Comparison of ENCODE assay signal across 28 cellular contexts in genomic region chr1:229234870-229235472, GRCh38. TPM values are rescaled to one million over a fixed set of nuclear protein-coding genes. Genes with fewer than 3 reads are reported as not detected.
DNase-seq lines count a peak whose midpoint lies in the region; ATAC-seq, FAIRE-seq and TF ChIP-seq lines count a peak whose summit lies in the region.
"Had no signal": no experiment of that assay in that cellular context is flagged by ENCODE, and none has a peak within 500 bp of the region (broad histone marks: within the 10 kb centered on the region; RNA-seq: fewer than 3 reads in every experiment).

No MANE protein-coding gene starts in this region.

- H3K79me1 ChIP-seq in trophoblast cell (ENCODE audit: low read length): peaks cover 34% of the 10 kb centered on the region

- TF ChIP-seq EP300 in K562 (IDR thresholded peaks at IDR 0.05; ENCODE audit: low read length) (no peak), transverse colon (IDR thresholded peaks at IDR 0.05; ENCODE audit: low read depth) (no peak)

- peaks cover 0 to 6% of the 10 kb centered on the region in 2 experiments; a peak in 2 of 5 replicates for H3K4me1 ChIP-seq in K562 (replicated peaks in 1 of 2; ENCODE audit: control insufficient read depth in 2 of 2, insufficient read depth in 2 of 2, low read length in 2 of 2)
- H3K4me1 ChIP-seq in trophoblast cell (ENCODE audit: control insufficient read depth in 1 of 2, insufficient read depth in 2 of 2, low read length in 2 of 2): peaks cover 18 to 44% of the 10 kb centered on the region in 2 experiments
- peaks cover 0 to 11% (median 5%) of the 10 kb centered on the region in 4 donors for H3K4me1 ChIP-seq in transverse colon

- intact Hi-C loops in K562 (cut with micrococcal nuclease) (no loop called here), transverse colon (cut with DNase I; ENCODE audit: low total_unique reads) (no loop called here)

- no peaks in the 10 kb centered on the region for H3K9me1 ChIP-seq in K562 (ENCODE audit: control insufficient read depth, insufficient read depth, low read length)

- H3K9ac ChIP-seq in K562 (ENCODE audit: insufficient read depth in 1 of 2, low read depth in 2 of 2, low read length in 2 of 2) (no peak overlapping the region), trophoblast cell (ENCODE audit: low read length) (no peak overlapping the region)

- in situ Hi-C loops in K562 (cut with MboI): loop anchor here (10.0 kb wide), 1 partner anchor 550 kb away; no protein-coding TSS in a partner anchor
- in situ Hi-C loops in transverse colon (cut with MboI; ENCODE audit: low pct_ligation_motif_present in 1 of 4, low pct_unique_long_range_greater_than_20kb in 1 of 4, low sequenced_read_pairs in 3 of 4): loop anchor here in 1 of 4 donors (5.0 to 10.0 kb wide), 2 partner anchors 503 to 560 kb away; no protein-coding TSS in a partner anchor

- WGBS in K562 (ENCODE audit: insufficient coverage, low coverage, missing lambda C conversion rate): 1% methylated on average over 13 of the region's 13 CpGs
- WGBS in trophoblast cell (ENCODE audit: extremely low coverage, insufficient coverage, insufficient read length): no CpG with 5 or more reads among the region's 13 CpGs
- 77 to 88% methylated on average over 12 to 13 of the region's 13 CpGs for WGBS in transverse colon (ENCODE audit: low coverage in 1 of 2), 2 donors

- H3K9me3 ChIP-seq in K562 (replicated peaks; ENCODE audit: control insufficient read depth, insufficient read depth, low read depth, low read length) (peaks cover 2% of the 10 kb centered on the region; the same call in 1 of the 2 replicates), trophoblast cell (ENCODE audit: insufficient read depth, low read depth, low read length) (peaks cover 2% of the 10 kb centered on the region), transverse colon (no peaks in the 10 kb centered on the region)
- H3K9me3 ChIP-seq: SJCRH30 had no signal

- peak overlapping the region; percentile 86 for H2BK12ac ChIP-seq in trophoblast cell (ENCODE audit: low read length)

- H3K36me3 ChIP-seq in K562 (ENCODE audit: control insufficient read depth, insufficient read depth, low read length) (no peaks in the 10 kb centered on the region), trophoblast cell (ENCODE audit: control insufficient read depth in 1 of 2, insufficient read depth in 2 of 2, low read length in 2 of 2) (no peaks in the 10 kb centered on the region), transverse colon (no peaks in the 10 kb centered on the region)
- H3K36me3 ChIP-seq: SJCRH30 had no signal

- POLR2A ChIA-PET in K562 (lab: Yijun Ruan, JAX): interaction anchor here (0.6 kb wide), 1 partner anchor 83 kb away, joined by 3 read pairs; no protein-coding TSS in a partner anchor

- no peak for DNase-seq in K562 (ENCODE audit: extremely low read depth in 1 of 4, low spot score in 3 of 4)
- peak; percentile 71 for DNase-seq in islet precursor cell
- DNase-seq in trophoblast cell: no peak
- no peak for DNase-seq in DMS53 treated with DMSO at 0.1 percent for 48 hours (lab: John Stamatoyannopoulos, UW; ENCODE audit: unreplicated experiment)
- DNase-seq in transverse colon: no peak
- DNase-seq: C1 segment of cervical spinal cord; CD4-positive, alpha-beta memory T cell; COR-L47; DMS53; GDM1; Kasumi-1; MV-4-11; NCI-H1105; NCI-H1436 treated with DMSO at 0.1 percent for 48 hours; NCI-H1930; NCI-H446; NCI-H524 treated with DMSO at 0.1 percent for 48 hours; NCI-H774; NK-92 treated with Interleukin-12 subunit alpha and Interleukin-12 subunit beta, amount 100 ng/mL, for 24 hours; PC-3; SJCRH30 had no signal

- H3K27me3 ChIP-seq in K562 (ENCODE audit: control insufficient read depth in 2 of 2, insufficient read depth in 2 of 2, low read length in 2 of 2) (peaks cover 47 to 51% of the 10 kb centered on the region in 2 experiments), trophoblast cell (ENCODE audit: insufficient read depth, low read length) (no peaks in the 10 kb centered on the region), transverse colon (no peaks in the 10 kb centered on the region)

- ATAC-seq in K562 (no peak), GM21423 (IDR thresholded peaks at IDR 0.05; ENCODE audit: unreplicated experiment) (no peak), HG03521 (IDR thresholded peaks at IDR 0.05; ENCODE audit: unreplicated experiment) (no peak)
- ATAC-seq: GM12878, HepG2, PC-3, Right ventricle myocardium inferior, SK-N-SH treated with all-trans-retinoic acid at 6 μM for 48 hours had no signal

- no peak overlapping the region for H2AK5ac ChIP-seq in trophoblast cell (ENCODE audit: low read length)

- H4K91ac ChIP-seq in trophoblast cell (ENCODE audit: low read depth, low read length): peak overlapping the region; percentile 11

- peak overlapping the region; percentile 40 for H3K14ac ChIP-seq in trophoblast cell (ENCODE audit: low read length)

- peak overlapping the region; percentile 26 for H3K18ac ChIP-seq in trophoblast cell (ENCODE audit: low read length)

- CTCF ChIA-PET in K562 (lab: Yijun Ruan, JAX; ENCODE audit: low intra/inter-chr PET ratio): no interaction called here

- H3K79me2 ChIP-seq in K562 (ENCODE audit: control insufficient read depth, insufficient read depth, low read length) (no peaks in the 10 kb centered on the region), trophoblast cell (ENCODE audit: control insufficient read depth, insufficient read depth, low read length, poor library complexity) (peaks cover 4% of the 10 kb centered on the region)

- H3K4ac ChIP-seq in trophoblast cell (ENCODE audit: low read depth, low read length): peak overlapping the region; percentile 25

- H3K4me3 ChIP-seq in K562: no peak overlapping the region
- no peak overlapping the region for H3K4me3 ChIP-seq in trophoblast cell (ENCODE audit: low read depth, low read length)
- no peak overlapping the region for H3K4me3 ChIP-seq in transverse colon
- H3K4me3 ChIP-seq: GM12878, SJCRH30 had no signal

- peaks cover 10% of the 10 kb centered on the region for H4K20me1 ChIP-seq in K562 (replicated peaks; ENCODE audit: control insufficient read depth, insufficient read depth, low read length)

- peak overlapping the region; percentile 45 for H4K8ac ChIP-seq in trophoblast cell (ENCODE audit: low read depth, low read length)

- no peak overlapping the region for H2AFZ ChIP-seq in K562 (ENCODE audit: low read depth, low read length)
- no peak overlapping the region for H2AFZ ChIP-seq in trophoblast cell (ENCODE audit: insufficient read depth, low read length, poor library complexity)

- H2BK5ac ChIP-seq in trophoblast cell (ENCODE audit: low read depth, low read length, poor library complexity): peak overlapping the region; percentile 55

- H4K12ac ChIP-seq in trophoblast cell (ENCODE audit: low read depth, low read length): no peak overlapping the region

- TF ChIP-seq POLR2A in K562 (conservative IDR thresholded peaks at IDR 0.05) (no peak), transverse colon (IDR thresholded peaks at IDR 0.05) (no peak)

- H3K27ac ChIP-seq in K562 (ENCODE audit: extremely low read depth, low read depth, low read length) (no peak overlapping the region), trophoblast cell (ENCODE audit: low read depth, low read length) (peak overlapping the region; percentile 11), transverse colon (no peak overlapping the region)
- H3K27ac ChIP-seq: SJCRH30 had no signal

- H2BK120ac ChIP-seq in trophoblast cell (ENCODE audit: insufficient read depth, low read length, poor library complexity): peak overlapping the region; percentile 74

- no peak for FAIRE-seq in K562 (lab: Jason Lieb, UNC)
- FAIRE-seq: GM12878, H54, HepG2 had no signal

- H3K23ac ChIP-seq in trophoblast cell (ENCODE audit: low read length): no peak overlapping the region

- no peak for TF ChIP-seq RAD21 in K562 (CRISPR knock-in tag; conservative IDR thresholded peaks at IDR 0.05 in 1 of 2, IDR thresholded peaks at IDR 0.05 in 1 of 2)

- TF ChIP-seq CTCF in K562 (IDR thresholded peaks at IDR 0.05 in 2 of 3, conservative IDR thresholded peaks at IDR 0.05 in 1 of 3; ENCODE audit: insufficient read depth in 2 of 3, low read depth in 1 of 3, low read length in 3 of 3) (no peak), transverse colon (IDR thresholded peaks at IDR 0.05) (no peak)

- BruUV-seq in K562 (replicated peaks; lab: Mats Ljungman, UMichigan): no TSS peak

- H3K4me2 ChIP-seq in K562 (ENCODE audit: insufficient read depth, low read length) (no peak overlapping the region), trophoblast cell (ENCODE audit: low read length) (no peak overlapping the region)

TF ChIP-seq in K562, 482 proteins besides CTCF, POLR2A, EP300 and RAD21 (continues in another document):
- TF ChIP-seq U2AF2 (optimal IDR thresholded peaks at IDR 0.05; ENCODE audit: low read depth, low read length): no peak
- TF ChIP-seq ZNF140 (CRISPR knock-in tag; IDR thresholded peaks at IDR 0.05): no peak
- TF ChIP-seq ZSCAN32 (CRISPR knock-in tag; IDR thresholded peaks at IDR 0.05): 0 out of 2 replicates have a peak, but pooled peaks have one; percentile 23
- 0 out of 2 replicates have a peak, but pooled peaks have one; percentile 31 for TF ChIP-seq DPF2 (IDR thresholded peaks at IDR 0.05)
- TF ChIP-seq XRCC4 (IDR thresholded peaks at IDR 0.05; ENCODE audit: extremely low read depth, insufficient read depth, insufficient read length): no peak

RNA-seq across cellular contexts. Expression of gene RAB4A, which starts 35.9 kb away (rescaled TPM):
- total RNA-seq in K562 (2011; cell fraction: chromatin; rRNA removed; ENCODE audit: low replicate concordance): 13.9 and 34.5 TPM in 2 replicates
- 7.4 and 7.8 TPM in 2 replicates for total RNA-seq in K562 (2011; cell fraction: nucleolus; rRNA removed)
- total RNA-seq in K562 (2011; cell fraction: nucleoplasm; rRNA removed): 17.1 and 34.4 TPM in 2 replicates
- total RNA-seq in K562 (2014; rRNA removed) (33.4 and 58.5 TPM in 2 replicates), K562 (2014; rRNA removed; fragmentation: Illumina TruSeq; extraction: Trizol) (23.9 and 28.3 TPM in 2 replicates), K562 (2015; rRNA removed; fragmentation: Illumina TruSeq; extraction: Trizol) (21.9 and 23.2 TPM in 2 replicates), K562 (2021) (61.0 and 68.3 TPM in 2 replicates), transverse colon (10 to 100 TPM in 3 of 4 donors, 1 to 10 TPM in 1; 7.4 to 56.9 (median 28.0) TPM)
- polyA plus RNA-seq in K562 (2011; rRNA removed) (33.8 and 35.1 TPM in 2 replicates), K562 (2014; fragmentation: Illumina TruSeq; extraction: Trizol) (20.9 and 26.7 TPM in 2 replicates), K562 (2014; fragmentation: Nextera tagmentation; extraction: Ambion mirVana) (1 to 10 TPM; 8.3 to 9.7 TPM), K562 (2014; rRNA removed) (36.0 and 55.2 TPM in 2 replicates)
- 11.7 and 19.5 TPM in 2 replicates for polyA plus RNA-seq in K562 (2011; cell fraction: cytosol; rRNA removed)
- polyA plus RNA-seq in K562 (2011; cell fraction: nucleus; rRNA removed): 13.1 and 14.0 TPM in 2 replicates
- 29.8 and 40.1 TPM in 2 replicates for polyA plus RNA-seq in K562 (2012)
- polyA minus RNA-seq in K562 (2011; rRNA and poly(A)+ RNA removed): 13.8 and 18.0 TPM in 2 replicates
- polyA minus RNA-seq in K562 (2011; cell fraction: cytosol; rRNA and poly(A)+ RNA removed): 7.9 and 8.5 TPM in 2 replicates
- polyA minus RNA-seq in K562 (2011; cell fraction: nucleus; rRNA and poly(A)+ RNA removed): 10.8 and 11.4 TPM in 2 replicates
- 22.0 and 24.9 TPM in 2 replicates for polyA plus RNA-seq in trophoblast cell (2013)
